ENCODE assay signal across 16 cellular contexts in the genomic region with DNA sequence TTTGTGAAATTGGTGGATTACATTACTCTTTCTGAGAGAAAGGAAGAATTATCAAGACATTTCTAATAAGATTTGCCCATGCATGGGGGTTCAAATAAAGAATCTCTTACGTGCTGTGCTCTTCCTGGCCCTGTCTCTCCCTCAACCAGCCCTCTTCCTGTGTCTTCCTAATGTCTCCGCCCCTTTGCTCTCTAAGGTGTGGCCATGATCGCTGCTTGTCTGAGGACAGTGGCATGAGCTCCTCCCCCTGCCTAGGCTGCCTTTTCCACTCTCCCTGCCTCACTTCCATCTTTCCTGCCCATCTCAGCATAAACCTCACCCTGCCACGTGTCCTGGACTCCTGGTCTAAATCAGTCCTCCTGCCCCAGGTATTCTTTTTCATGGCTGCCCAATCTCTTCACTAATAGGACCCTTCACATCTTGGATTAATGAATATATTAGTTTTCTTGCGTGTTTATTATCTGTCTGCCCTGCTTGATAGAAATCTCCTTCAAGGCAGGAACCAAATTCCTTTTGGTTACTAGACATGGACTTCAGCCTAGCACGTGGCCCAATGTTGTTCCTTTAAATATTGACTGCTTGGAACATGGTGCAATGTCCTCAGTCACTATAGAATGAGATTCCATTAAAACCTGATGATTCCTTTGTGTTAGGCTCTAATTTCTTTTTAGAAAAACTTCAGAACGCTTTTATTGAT.
DNase-seq lines count a peak whose midpoint lies in the region; ATAC-seq and TF ChIP-seq lines count a peak whose summit lies in the region.
"Had no signal": no experiment of that assay in that cellular context is flagged by ENCODE, and none has a peak within 500 bp of the region (broad histone marks: within the 10 kb centered on the region; RNA-seq: fewer than 3 reads in every experiment).

No MANE protein-coding gene starts in this region.

- DNase-seq in SHP77 (lab: John Stamatoyannopoulos, UW) (peak; percentile 8 to 17), SHP77 treated with DMSO at 0.1 percent for 48 hours (lab: John Stamatoyannopoulos, UW) (no peak), LHCN-M2 (ENCODE audit: low read depth) (peak; percentile 1), SK-N-SH (peak; percentile 6), mucosa of descending colon (peak in 1 of 3 donors; percentile 8)
- DNase-seq in stimulated activated CD4-positive, alpha-beta T cell treated with anti-CD3 and anti-CD28 coated beads, Interleukin-4, amount 100 ng/mL, for 24 hours, result no peak
- no peak for DNase-seq in CD4-positive, alpha-beta T cell
- DNase-seq: activated CD4-positive, alpha-beta T cell treated with anti-CD3 and anti-CD28 coated beads for 48 hours; activated naive CD4-positive, alpha-beta T cell treated with anti-CD3 and anti-CD28 coated beads for 36 hours; NCI-H1694; NCI-H774 had no signal

- CTCF ChIA-PET in SK-N-SH (lab: Yijun Ruan, JAX), result no interaction called here
- CTCF ChIA-PET in CD4-positive, alpha-beta T cell (lab: Charles Lee), result no interaction called here

- no peak for TF ChIP-seq EP300 in SK-N-SH (IDR thresholded peaks at IDR 0.05; ENCODE audit: borderline replicate concordance in 1 of 2, low read depth in 1 of 2, low read length in 1 of 2)

- no peaks in the 10 kb centered on the region for H3K9me2 ChIP-seq in SK-N-SH

- no peaks in the 10 kb centered on the region for H3K27me3 ChIP-seq in SK-N-SH (ENCODE audit: insufficient read depth)
- H3K27me3 ChIP-seq in CD4-positive, alpha-beta T cell (ENCODE audit: control insufficient read depth, insufficient read depth, low read length), result no peaks in the 10 kb centered on the region
- H3K27me3 ChIP-seq: neutrophil, right atrium auricular region had no signal

- H3K9me3 ChIP-seq in SK-N-SH (no peaks in the 10 kb centered on the region), mucosa of descending colon (no peaks in the 10 kb centered on the region)
- H3K9me3 ChIP-seq in CD4-positive, alpha-beta T cell (ENCODE audit: control insufficient read depth, low read length), result no peaks in the 10 kb centered on the region
- H3K9me3 ChIP-seq: neutrophil, right atrium auricular region had no signal

- H3K9me3 Mint-ChIP-seq in CD4-positive, alpha-beta T cell, result peaks cover 3% of the 10 kb centered on the region
- H3K9me3 Mint-ChIP-seq: activated naive CD4-positive, alpha-beta T cell treated with anti-CD3 and anti-CD28 coated beads for 36 hours; mesothelial cell of epicardium had no signal

- TF ChIP-seq CTCF in SK-N-SH (IDR thresholded peaks at IDR 0.05) (no peak), mucosa of descending colon (IDR thresholded peaks at IDR 0.05) (no peak)
- no peak for TF ChIP-seq CTCF in CD4-positive, alpha-beta T cell (IDR thresholded peaks at IDR 0.05)

- ATAC-seq in mucosa of descending colon (peak; percentile 29), HG03432 (IDR thresholded peaks at IDR 0.05; ENCODE audit: unreplicated experiment) (no peak)
- no peak for ATAC-seq in CD4-positive, alpha-beta T cell (ENCODE audit: poor library complexity)
- ATAC-seq: esophagus mucosa had no signal

- H3K4me2 ChIP-seq in SK-N-SH, result no peak overlapping the region

- no peaks in the 10 kb centered on the region for H4K20me1 ChIP-seq in SK-N-SH (ENCODE audit: insufficient read depth)

- H3K9ac ChIP-seq in SK-N-SH, result no peak overlapping the region

- no peak overlapping the region for H3K27ac Mint-ChIP-seq in CD4-positive, alpha-beta T cell
- H3K27ac Mint-ChIP-seq: activated naive CD4-positive, alpha-beta T cell treated with anti-CD3 and anti-CD28 coated beads for 36 hours; mesothelial cell of epicardium had no signal

- H3K4me1 Mint-ChIP-seq in CD4-positive, alpha-beta T cell (ENCODE audit: low read depth), result no peaks in the 10 kb centered on the region
- H3K4me1 Mint-ChIP-seq: mesothelial cell of epicardium had no signal

- H3F3A ChIP-seq in SK-N-SH (replicated peaks; ENCODE audit: insufficient read depth), result no peaks in the 10 kb centered on the region

- H3K36me3 ChIP-seq in SK-N-SH (replicated peaks in 1 of 2; ENCODE audit: control insufficient read depth in 1 of 2, insufficient read depth in 2 of 2, low read length in 1 of 2) (no peaks in the 10 kb centered on the region), mucosa of descending colon (ENCODE audit: low read depth) (no peaks in the 10 kb centered on the region)
- H3K36me3 ChIP-seq: neutrophil, right atrium auricular region had no signal

- WGBS in SK-N-SH (ENCODE audit: low lambda C conversion rate), result 4% methylated on average over 7 of the region's 7 CpGs

- H3K27ac ChIP-seq in SK-N-SH (ENCODE audit: low read depth in 2 of 2, low read length in 1 of 2), result no peak overlapping the region
- H3K27ac ChIP-seq in CD4-positive, alpha-beta T cell (ENCODE audit: low read depth, low read length), result no peak overlapping the region
- H3K27ac ChIP-seq: neutrophil, right atrium auricular region had no signal

- no peaks in the 10 kb centered on the region for H3K4me1 ChIP-seq in SK-N-SH (ENCODE audit: control insufficient read depth in 1 of 2, insufficient read depth in 2 of 2, low read depth in 1 of 2, low read length in 1 of 2)
- no peaks in the 10 kb centered on the region for H3K4me1 ChIP-seq in mucosa of descending colon (ENCODE audit: low read depth)
- H3K4me1 ChIP-seq: right atrium auricular region had no signal

- intact Hi-C loops in mucosa of descending colon (cut with DNase I, micrococcal nuclease), result no loop called here
- intact Hi-C loops in CD4-positive, alpha-beta T cell (cut with DNase I, micrococcal nuclease), result no loop called here

- POLR2A ChIA-PET in SK-N-SH (lab: Yijun Ruan, JAX), result no interaction called here
- POLR2A ChIA-PET in CD4-positive, alpha-beta T cell (lab: Charles Lee), result no interaction called here

- no peaks in the 10 kb centered on the region for H3K36me3 Mint-ChIP-seq in CD4-positive, alpha-beta T cell (ENCODE audit: low read depth)
- H3K36me3 Mint-ChIP-seq: mesothelial cell of epicardium had no signal

- H3K27me3 Mint-ChIP-seq in CD4-positive, alpha-beta T cell, result peaks cover 8% of the 10 kb centered on the region

- H3K79me2 ChIP-seq in SK-N-SH (ENCODE audit: insufficient read depth), result no peaks in the 10 kb centered on the region

- no peak overlapping the region for H2AFZ ChIP-seq in SK-N-SH (ENCODE audit: low read depth)

- TF ChIP-seq RAD21 in SK-N-SH (IDR thresholded peaks at IDR 0.05; ENCODE audit: low read length), result no peak

- H3K4me3 ChIP-seq in SK-N-SH (ENCODE audit: low read depth in 2 of 2, low read length in 1 of 2) (no peak overlapping the region), mucosa of descending colon (no peak overlapping the region)
- H3K4me3 ChIP-seq: right atrium auricular region had no signal

- no peak overlapping the region for H3K4me3 Mint-ChIP-seq in CD4-positive, alpha-beta T cell
- H3K4me3 Mint-ChIP-seq: activated naive CD4-positive, alpha-beta T cell treated with anti-CD3 and anti-CD28 coated beads for 36 hours; mesothelial cell of epicardium had no signal

TF ChIP-seq in SK-N-SH, 30 proteins besides CTCF, POLR2A, EP300 and RAD21:
- TF ChIP-seq RXRA (IDR thresholded peaks at IDR 0.05; ENCODE audit: borderline replicate concordance, low read depth) (no peak), JUND (IDR thresholded peaks at IDR 0.05) (no peak), USF2 (IDR thresholded peaks at IDR 0.05; ENCODE audit: borderline replicate concordance, low read depth, low read length) (no peak), YY1 (IDR thresholded peaks at IDR 0.05; ENCODE audit: low read depth) (no peak), ELF1 (IDR thresholded peaks at IDR 0.05) (no peak), MXI1 (IDR thresholded peaks at IDR 0.05; ENCODE audit: low read depth, low read length) (no peak), FOXJ3 (CRISPR knock-in tag; IDR thresholded peaks at IDR 0.05) (no peak), RCOR1 (IDR thresholded peaks at IDR 0.05; ENCODE audit: low read length) (no peak), NRF1 (IDR thresholded peaks at IDR 0.05; ENCODE audit: low read depth, low read length) (no peak)
- TF ChIP-seq, protein P1, sequence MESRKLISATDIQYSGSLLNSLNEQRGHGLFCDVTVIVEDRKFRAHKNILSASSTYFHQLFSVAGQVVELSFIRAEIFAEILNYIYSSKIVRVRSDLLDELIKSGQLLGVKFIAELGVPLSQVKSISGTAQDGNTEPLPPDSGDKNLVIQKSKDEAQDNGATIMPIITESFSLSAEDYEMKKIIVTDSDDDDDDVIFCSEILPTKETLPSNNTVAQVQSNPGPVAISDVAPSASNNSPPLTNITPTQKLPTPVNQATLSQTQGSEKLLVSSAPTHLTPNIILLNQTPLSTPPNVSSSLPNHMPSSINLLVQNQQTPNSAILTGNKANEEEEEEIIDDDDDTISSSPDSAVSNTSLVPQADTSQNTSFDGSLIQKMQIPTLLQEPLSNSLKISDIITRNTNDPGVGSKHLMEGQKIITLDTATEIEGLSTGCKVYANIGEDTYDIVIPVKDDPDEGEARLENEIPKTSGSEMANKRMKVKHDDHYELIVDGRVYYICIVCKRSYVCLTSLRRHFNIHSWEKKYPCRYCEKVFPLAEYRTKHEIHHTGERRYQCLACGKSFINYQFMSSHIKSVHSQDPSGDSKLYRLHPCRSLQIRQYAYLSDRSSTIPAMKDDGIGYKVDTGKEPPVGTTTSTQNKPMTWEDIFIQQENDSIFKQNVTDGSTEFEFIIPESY (IDR thresholded peaks at IDR 0.05; ENCODE audit: borderline replicate concordance, low read depth), result no peak
- TF ChIP-seq, protein P2, sequence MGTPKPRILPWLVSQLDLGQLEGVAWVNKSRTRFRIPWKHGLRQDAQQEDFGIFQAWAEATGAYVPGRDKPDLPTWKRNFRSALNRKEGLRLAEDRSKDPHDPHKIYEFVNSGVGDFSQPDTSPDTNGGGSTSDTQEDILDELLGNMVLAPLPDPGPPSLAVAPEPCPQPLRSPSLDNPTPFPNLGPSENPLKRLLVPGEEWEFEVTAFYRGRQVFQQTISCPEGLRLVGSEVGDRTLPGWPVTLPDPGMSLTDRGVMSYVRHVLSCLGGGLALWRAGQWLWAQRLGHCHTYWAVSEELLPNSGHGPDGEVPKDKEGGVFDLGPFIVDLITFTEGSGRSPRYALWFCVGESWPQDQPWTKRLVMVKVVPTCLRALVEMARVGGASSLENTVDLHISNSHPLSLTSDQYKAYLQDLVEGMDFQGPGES (IDR thresholded peaks at IDR 0.05; ENCODE audit: low read depth, low read length), result no peak

Comparison
In these comparisons a context has a peak if more than half of its experiments do, and no peak if none do; other contexts are left out.
1. DNase-seq: peak in SHP77 (2 of 2), LHCN-M2 (single experiment) and SK-N-SH (single experiment); none in SHP77 treated with DMSO at 0.1 percent for 48 hours (single experiment), stimulated activated CD4-positive, alpha-beta T cell treated with anti-CD3 and anti-CD28 coated beads, Interleukin-4, amount 100 ng/mL, for 24 hours (single experiment) and CD4-positive, alpha-beta T cell (0 of 10).